In the genomic region with DNA sequence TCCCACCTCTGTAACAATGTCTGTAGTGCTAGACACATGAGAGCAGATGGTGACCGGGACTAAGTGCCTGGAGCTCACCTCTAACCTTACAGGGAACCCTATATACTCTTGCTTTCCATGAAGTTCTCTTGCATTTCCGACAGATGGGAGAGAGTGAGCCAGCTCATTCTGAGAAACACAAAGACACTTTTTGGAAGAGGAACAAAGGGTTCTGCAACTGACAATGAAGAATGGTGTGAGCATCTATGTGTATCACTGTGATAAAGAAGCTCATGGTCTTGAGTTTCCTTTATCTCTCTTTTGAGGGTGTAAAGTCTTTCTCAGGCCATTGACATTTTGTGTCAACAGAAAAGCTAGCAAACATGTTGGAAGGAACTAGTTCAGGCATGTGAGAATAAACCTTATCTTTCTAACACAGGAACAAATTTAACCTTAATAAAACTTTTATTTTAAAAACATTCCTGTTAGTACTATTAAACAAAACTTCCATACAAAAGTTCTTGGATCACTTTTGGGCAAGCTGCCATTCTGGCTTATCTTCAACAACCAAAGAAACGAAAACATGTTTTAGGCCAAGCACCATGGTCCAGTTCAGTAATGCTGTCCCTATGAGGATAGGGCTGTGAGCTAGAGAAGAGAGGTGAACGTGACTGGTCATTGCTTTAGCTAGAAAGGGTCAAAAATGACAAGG, we compare ENCODE assay signal across 12 cellular contexts.
DNase-seq lines count a peak whose midpoint lies in the region; ATAC-seq and TF ChIP-seq lines count a peak whose summit lies in the region.
"Had no signal": no experiment of that assay in that cellular context is flagged by ENCODE, and none has a peak within 500 bp of the region (broad histone marks: within the 10 kb centered on the region; RNA-seq: fewer than 3 reads in every experiment).

No MANE protein-coding gene starts in this region.

- H3K4me1 ChIP-seq in breast epithelium, result no peaks in the 10 kb centered on the region
- H3K4me1 ChIP-seq in right cardiac atrium (ENCODE audit: control insufficient read depth, insufficient read depth, low read length), result peaks cover 3% of the 10 kb centered on the region
- H3K4me1 ChIP-seq in rectal smooth muscle tissue (ENCODE audit: control insufficient read depth, insufficient read depth, low read length), result peaks cover 14% of the 10 kb centered on the region
- H3K4me1 ChIP-seq in upper lobe of right lung, result peaks cover 8% of the 10 kb centered on the region
- H3K4me1 ChIP-seq: lower lobe of right lung had no signal

- no peak overlapping the region for H3K9ac ChIP-seq in rectal smooth muscle tissue (ENCODE audit: low read length)

- no peaks in the 10 kb centered on the region for H3K4me1 Mint-ChIP-seq in activated T-helper 2 cell treated with anti-CD3 and anti-CD28 coated beads, Interferon-gamma antibody, Interleukin-2, Interleukin-4, amounts not matched to agents 10 μg/mL and 5 μg/mL and 100 μg/mL, durations not matched to agents 14 hours and 24 hours and 36 hours (ENCODE audit: low read depth)

- H3K36me3 Mint-ChIP-seq in activated T-helper 2 cell treated with anti-CD3 and anti-CD28 coated beads, Interferon-gamma antibody, Interleukin-2, Interleukin-4, amounts not matched to agents 10 μg/mL and 5 μg/mL and 100 μg/mL, durations not matched to agents 14 hours and 24 hours and 36 hours (ENCODE audit: low read depth), result no peaks in the 10 kb centered on the region

- H3K27ac ChIP-seq in breast epithelium (peak overlapping the region; percentile 50 to 87), right cardiac atrium (ENCODE audit: low read length) (peak overlapping the region; percentile 36), rectal smooth muscle tissue (ENCODE audit: low read depth, low read length) (peak overlapping the region; percentile 67), upper lobe of right lung (no peak overlapping the region)
- H3K27ac ChIP-seq: lower lobe of right lung had no signal

- H3K4me3 Mint-ChIP-seq in activated T-helper 2 cell treated with anti-CD3 and anti-CD28 coated beads, Interferon-gamma antibody, Interleukin-2, Interleukin-4, amounts not matched to agents 10 μg/mL and 5 μg/mL and 100 μg/mL, durations not matched to agents 14 hours and 24 hours and 36 hours (ENCODE audit: low read depth), result no peak overlapping the region

- WGBS in right cardiac atrium, result 27% methylated on average over 4 of the region's 4 CpGs

- no peak overlapping the region for H3K4me3 ChIP-seq in breast epithelium
- no peak overlapping the region for H3K4me3 ChIP-seq in right cardiac atrium (ENCODE audit: low read length)
- H3K4me3 ChIP-seq in rectal smooth muscle tissue (ENCODE audit: low read length), result no peak overlapping the region
- no peak overlapping the region for H3K4me3 ChIP-seq in upper lobe of right lung
- H3K4me3 ChIP-seq: lower lobe of right lung, smooth muscle cell had no signal

- TF ChIP-seq CTCF in breast epithelium (IDR thresholded peaks at IDR 0.05) (no peak), upper lobe of right lung (IDR thresholded peaks at IDR 0.05) (no peak)

- no peak overlapping the region for H3K27ac Mint-ChIP-seq in activated T-helper 2 cell treated with anti-CD3 and anti-CD28 coated beads, Interferon-gamma antibody, Interleukin-2, Interleukin-4, amounts not matched to agents 10 μg/mL and 5 μg/mL and 100 μg/mL, durations not matched to agents 14 hours and 24 hours and 36 hours

- no peaks in the 10 kb centered on the region for H3K27me3 Mint-ChIP-seq in activated T-helper 2 cell treated with anti-CD3 and anti-CD28 coated beads, Interferon-gamma antibody, Interleukin-2, Interleukin-4, amounts not matched to agents 10 μg/mL and 5 μg/mL and 100 μg/mL, durations not matched to agents 14 hours and 24 hours and 36 hours (ENCODE audit: low read depth)

- no peaks in the 10 kb centered on the region for H3K9me3 ChIP-seq in breast epithelium
- H3K9me3 ChIP-seq in right cardiac atrium (ENCODE audit: control insufficient read depth, low read length), result no peaks in the 10 kb centered on the region
- no peaks in the 10 kb centered on the region for H3K9me3 ChIP-seq in upper lobe of right lung
- H3K9me3 ChIP-seq: lower lobe of right lung had no signal

- intact Hi-C loops in breast epithelium (cut with DNase I; ENCODE audit: low total_unique reads), result no loop called here
- intact Hi-C loops in right cardiac atrium (cut with DNase I), result no loop called here
- intact Hi-C loops in activated T-helper 2 cell treated with anti-CD3 and anti-CD28 coated beads, Interferon-gamma antibody, Interleukin-2, Interleukin-4, amounts not matched to agents 10 μg/mL and 5 μg/mL and 100 μg/mL, durations not matched to agents 14 hours and 24 hours and 36 hours (cut with micrococcal nuclease), result no loop called here
- intact Hi-C loops in upper lobe of right lung (cut with DNase I), result no loop called here

- ATAC-seq in right cardiac atrium (peak; percentile 94 to 98), GM18505 (IDR thresholded peaks at IDR 0.05; ENCODE audit: unreplicated experiment) (no peak), upper lobe of right lung (no peak)
- ATAC-seq: esophagus mucosa had no signal

- peak; percentile 50 for DNase-seq in EH (ENCODE audit: low read depth)
- peak in 1 of 2 donors; percentile 37 for DNase-seq in breast epithelium (ENCODE audit: low spot score in 2 of 2)
- peak in 2 of 3 donors; percentile 29 to 44 for DNase-seq in right cardiac atrium
- no peak for DNase-seq in activated CD4-positive, alpha-beta T cell treated with anti-CD3 and anti-CD28 coated beads, Interleukin-2, amount 50 U/mL, for 48 hours
- no peak for DNase-seq in activated T-helper 2 cell treated with anti-CD3 and anti-CD28 coated beads, Interferon-gamma antibody, Interleukin-2, Interleukin-4, amounts not matched to agents 10 μg/mL and 5 μg/mL and 100 μg/mL, durations not matched to agents 14 hours and 24 hours and 36 hours (ENCODE audit: low spot score)
- DNase-seq in upper lobe of right lung, result no peak
- DNase-seq: lower lobe of right lung, T1000 had no signal

- H3K27me3 ChIP-seq in breast epithelium (no peaks in the 10 kb centered on the region), right cardiac atrium (ENCODE audit: control insufficient read depth, insufficient read depth) (no peaks in the 10 kb centered on the region), rectal smooth muscle tissue (ENCODE audit: control insufficient read depth, insufficient read depth, low read length) (no peaks in the 10 kb centered on the region), upper lobe of right lung (no peaks in the 10 kb centered on the region)

- H3K9me3 Mint-ChIP-seq in activated T-helper 2 cell treated with anti-CD3 and anti-CD28 coated beads, Interferon-gamma antibody, Interleukin-2, Interleukin-4, amounts not matched to agents 10 μg/mL and 5 μg/mL and 100 μg/mL, durations not matched to agents 14 hours and 24 hours and 36 hours, result no peaks in the 10 kb centered on the region

- TF ChIP-seq POLR2A in breast epithelium (IDR thresholded peaks at IDR 0.05) (no peak), GM18505 (IDR thresholded peaks at IDR 0.05; ENCODE audit: borderline replicate concordance, extremely low read depth, insufficient read depth, insufficient read length) (no peak)

- no peaks in the 10 kb centered on the region for H3K36me3 ChIP-seq in breast epithelium
- H3K36me3 ChIP-seq in rectal smooth muscle tissue (ENCODE audit: control insufficient read depth, insufficient read depth, low read length), result no peaks in the 10 kb centered on the region
- H3K36me3 ChIP-seq in upper lobe of right lung, result no peaks in the 10 kb centered on the region
- H3K36me3 ChIP-seq: lower lobe of right lung had no signal

Comparison
In these comparisons a context has a peak if more than half of its experiments do, and no peak if none do; other contexts are left out.
1. DNase-seq: peak in EH (single experiment) and right cardiac atrium (2 of 3); none in activated CD4-positive, alpha-beta T cell treated with anti-CD3 and anti-CD28 coated beads, Interleukin-2, amount 50 U/mL, for 48 hours (0 of 2), activated T-helper 2 cell treated with anti-CD3 and anti-CD28 coated beads, Interferon-gamma antibody, Interleukin-2, Interleukin-4, amounts not matched to agents 10 μg/mL and 5 μg/mL and 100 μg/mL, durations not matched to agents 14 hours and 24 hours and 36 hours (single experiment) and upper lobe of right lung (single experiment).
2. ATAC-seq: peak in right cardiac atrium (2 of 2); none in GM18505 (single experiment) and upper lobe of right lung (single experiment).